29 cellular contexts compared by ENCODE assay signal in genomic region chr5:53856491-53856890, GRCh38.
A peak's percentile ranks its signal among the peaks of the same experiment; 100 is the strongest.
DNase-seq lines count a peak whose midpoint lies in the region; ATAC-seq, FAIRE-seq and TF ChIP-seq lines count a peak whose summit lies in the region.
"Had no signal": no experiment of that assay in that cellular context is flagged by ENCODE, and none has a peak within 500 bp of the region (broad histone marks: within the 10 kb centered on the region; RNA-seq: fewer than 3 reads in every experiment).

No MANE protein-coding gene starts in this region.

- H3K9me3 ChIP-seq in osteoblast (ENCODE audit: low read depth, low read length) (no peaks in the 10 kb centered on the region), T-helper 17 cell (ENCODE audit: control insufficient read depth, low read length, poor library complexity, severe bottlenecking) (no peaks in the 10 kb centered on the region)
- H3K9me3 ChIP-seq: BE2C had no signal

- ATAC-seq in HG03342 (IDR thresholded peaks at IDR 0.05; ENCODE audit: unreplicated experiment) (no peak), T-helper 17 cell (no peak)
- ATAC-seq: GM12878 had no signal

- no peak for TF ChIP-seq CTCF in bronchial epithelial cell (IDR thresholded peaks at IDR 0.05; ENCODE audit: insufficient read depth, low read length, severe bottlenecking)
- no peak for TF ChIP-seq CTCF in epithelial cell of esophagus (IDR thresholded peaks at IDR 0.05; ENCODE audit: insufficient read depth, low read depth, low read length, missing control alignments)
- TF ChIP-seq CTCF in osteoblast (IDR thresholded peaks at IDR 0.05; ENCODE audit: extremely low read depth, low read depth, low read length): no peak

- no peaks in the 10 kb centered on the region for H3K4me1 ChIP-seq in osteoblast (ENCODE audit: insufficient read depth, low read length)
- H3K4me1 ChIP-seq: BE2C, BLaER1 had no signal

- DNase-seq in HTR-8/SVneo (ENCODE audit: insufficient read length, low spot score) (no peak), bronchial epithelial cell (ENCODE audit: low read depth) (peak; percentile 10), epithelial cell of esophagus (ENCODE audit: low read depth) (peak; percentile 28), osteoblast (ENCODE audit: insufficient read length, low spot score, missing footprints) (peak; percentile 38), T-helper 17 cell (no peak), NCI-H446 (lab: John Stamatoyannopoulos, UW) (no peak), KG1 (lab: John Stamatoyannopoulos, UW) (no peak)
- DNase-seq: 8988T; ACHN; BE2C; C1 segment of cervical spinal cord; CD4-positive, alpha-beta memory T cell; CD4-positive, CD25-positive, alpha-beta regulatory T cell; CD8-positive, alpha-beta memory T cell; COR-L47; DMS 273 treated with DMSO at 0.1 percent for 48 hours; DMS153; DMS53; DMS79; DND-41; EL; GDM1 had no signal

- H3K27ac ChIP-seq in osteoblast (ENCODE audit: low read depth, low read length): no peak overlapping the region
- H3K27ac ChIP-seq: BLaER1 had no signal

- no peak overlapping the region for H2AFZ ChIP-seq in osteoblast (ENCODE audit: low read length)

- peaks cover 5% of the 10 kb centered on the region for H3K27me3 Mint-ChIP-seq in T-helper 17 cell

- no peaks in the 10 kb centered on the region for H3K36me3 ChIP-seq in bronchial epithelial cell (ENCODE audit: control insufficient read depth, insufficient read depth, low read length)
- no peaks in the 10 kb centered on the region for H3K36me3 ChIP-seq in osteoblast (ENCODE audit: insufficient read depth, low read length)
- H3K36me3 ChIP-seq: BE2C, BLaER1 had no signal

- no peaks in the 10 kb centered on the region for H3K4me1 Mint-ChIP-seq in T-helper 17 cell
- H3K4me1 Mint-ChIP-seq: CD14-positive monocyte; CD4-positive, alpha-beta memory T cell; CD4-positive, CD25-positive, alpha-beta regulatory T cell; CD8-positive, alpha-beta memory T cell had no signal

- no peaks in the 10 kb centered on the region for H4K20me1 ChIP-seq in osteoblast (ENCODE audit: insufficient read depth, low read length)
- H4K20me1 ChIP-seq: BLaER1 had no signal

- no peaks in the 10 kb centered on the region for H3K36me3 Mint-ChIP-seq in T-helper 17 cell (ENCODE audit: low read depth)
- H3K36me3 Mint-ChIP-seq: CD14-positive monocyte; CD4-positive, alpha-beta memory T cell; CD4-positive, CD25-positive, alpha-beta regulatory T cell; CD8-positive, alpha-beta memory T cell had no signal

- H3K79me2 ChIP-seq in osteoblast (ENCODE audit: insufficient read depth, low read length): no peaks in the 10 kb centered on the region

- FAIRE-seq in HTR-8/SVneo (lab: Jason Lieb, UNC) (peak; percentile 52), bronchial epithelial cell (lab: Jason Lieb, UNC) (no peak)
- FAIRE-seq: A204.1, GM12878, GM12892, GM18507 had no signal

- H3K4me3 ChIP-seq in bronchial epithelial cell (ENCODE audit: low read depth, low read length): no peak overlapping the region
- H3K4me3 ChIP-seq in epithelial cell of esophagus (ENCODE audit: low read length): no peak overlapping the region
- H3K4me3 ChIP-seq in osteoblast (ENCODE audit: insufficient read depth, low read length): no peak overlapping the region
- H3K4me3 ChIP-seq: BLaER1, GM12878 had no signal

- H3K4me2 ChIP-seq in osteoblast (ENCODE audit: insufficient read depth, low read length): no peak overlapping the region
- H3K4me2 ChIP-seq: BLaER1 had no signal

- H3K27ac Mint-ChIP-seq in T-helper 17 cell: no peak overlapping the region
- H3K27ac Mint-ChIP-seq: CD14-positive monocyte; CD4-positive, alpha-beta memory T cell; CD4-positive, CD25-positive, alpha-beta regulatory T cell; CD8-positive, alpha-beta memory T cell had no signal

- H3K27me3 ChIP-seq in bronchial epithelial cell (ENCODE audit: control insufficient read depth, insufficient read depth, low read length): no peaks in the 10 kb centered on the region
- no peaks in the 10 kb centered on the region for H3K27me3 ChIP-seq in osteoblast (ENCODE audit: insufficient read depth, low read length)
- H3K27me3 ChIP-seq: BE2C, BLaER1 had no signal

- no peak overlapping the region for H3K4me3 Mint-ChIP-seq in T-helper 17 cell
- H3K4me3 Mint-ChIP-seq: CD14-positive monocyte; CD4-positive, alpha-beta memory T cell; CD4-positive, CD25-positive, alpha-beta regulatory T cell; CD8-positive, alpha-beta memory T cell had no signal

Comparison
In these comparisons a context has a peak if more than half of its experiments do, and no peak if none do; other contexts are left out.
1. DNase-seq: peak in bronchial epithelial cell (single experiment), epithelial cell of esophagus (single experiment) and osteoblast (single experiment); none in HTR-8/SVneo (single experiment), T-helper 17 cell (0 of 3), NCI-H446 (0 of 2) and KG1 (single experiment).